In the genomic region with DNA sequence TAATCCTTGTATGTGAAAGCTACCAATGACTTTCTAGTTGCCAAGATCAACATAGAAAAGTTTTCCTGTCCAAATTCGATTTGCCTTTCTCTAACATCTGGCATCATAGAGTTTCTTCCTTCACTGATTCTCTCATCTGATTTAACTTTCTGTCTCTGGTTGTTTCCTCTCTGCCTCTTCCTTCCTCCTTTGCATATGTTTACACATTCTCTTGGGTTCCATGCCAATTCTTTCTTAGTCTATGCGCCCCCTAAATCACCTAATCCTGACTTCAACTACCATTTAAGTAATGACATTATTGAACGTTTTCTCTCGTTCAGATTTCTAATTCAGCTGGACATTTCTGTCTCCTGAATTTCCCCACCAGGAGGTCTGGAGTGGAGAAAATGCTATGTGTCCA, we compare ENCODE assay signal across 3 cellular contexts.
TF ChIP-seq lines count a peak whose summit lies in the region.

No MANE protein-coding gene starts in this region.

TF ChIP-seq in SK-N-SH, 30 proteins besides CTCF, POLR2A, EP300 and RAD21 (continued from another document):
- TF ChIP-seq GATA2 (CRISPR knock-in tag; IDR thresholded peaks at IDR 0.05) (no peak), TCF12 (IDR thresholded peaks at IDR 0.05) (no peak), FOXM1 (IDR thresholded peaks at IDR 0.05; ENCODE audit: low read depth) (no peak)
- TF ChIP-seq, protein P1, sequence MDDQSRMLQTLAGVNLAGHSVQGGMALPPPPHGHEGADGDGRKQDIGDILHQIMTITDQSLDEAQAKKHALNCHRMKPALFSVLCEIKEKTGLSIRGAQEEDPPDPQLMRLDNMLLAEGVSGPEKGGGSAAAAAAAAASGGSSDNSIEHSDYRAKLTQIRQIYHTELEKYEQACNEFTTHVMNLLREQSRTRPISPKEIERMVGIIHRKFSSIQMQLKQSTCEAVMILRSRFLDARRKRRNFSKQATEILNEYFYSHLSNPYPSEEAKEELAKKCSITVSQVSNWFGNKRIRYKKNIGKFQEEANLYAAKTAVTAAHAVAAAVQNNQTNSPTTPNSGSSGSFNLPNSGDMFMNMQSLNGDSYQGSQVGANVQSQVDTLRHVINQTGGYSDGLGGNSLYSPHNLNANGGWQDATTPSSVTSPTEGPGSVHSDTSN (IDR thresholded peaks at IDR 0.05): no peak

TF ChIP-seq in SK-N-SH treated with all-trans-retinoic acid at 6 μM for 48 hours, 23 proteins besides CTCF, POLR2A, EP300 and RAD21:
- TF ChIP-seq, protein P2, sequence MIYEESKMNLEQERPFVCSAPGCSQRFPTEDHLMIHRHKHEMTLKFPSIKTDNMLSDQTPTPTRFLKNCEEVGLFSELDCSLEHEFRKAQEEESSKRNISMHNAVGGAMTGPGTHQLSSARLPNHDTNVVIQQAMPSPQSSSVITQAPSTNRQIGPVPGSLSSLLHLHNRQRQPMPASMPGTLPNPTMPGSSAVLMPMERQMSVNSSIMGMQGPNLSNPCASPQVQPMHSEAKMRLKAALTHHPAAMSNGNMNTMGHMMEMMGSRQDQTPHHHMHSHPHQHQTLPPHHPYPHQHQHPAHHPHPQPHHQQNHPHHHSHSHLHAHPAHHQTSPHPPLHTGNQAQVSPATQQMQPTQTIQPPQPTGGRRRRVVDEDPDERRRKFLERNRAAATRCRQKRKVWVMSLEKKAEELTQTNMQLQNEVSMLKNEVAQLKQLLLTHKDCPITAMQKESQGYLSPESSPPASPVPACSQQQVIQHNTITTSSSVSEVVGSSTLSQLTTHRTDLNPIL (CRISPR knock-in tag; IDR thresholded peaks at IDR 0.05; ENCODE audit: low read depth): no peak
- TF ChIP-seq ISL1 (CRISPR knock-in tag; IDR thresholded peaks at IDR 0.05): no peak
- no peak for TF ChIP-seq BACH2 (CRISPR knock-in tag; IDR thresholded peaks at IDR 0.05; ENCODE audit: borderline replicate concordance)
- TF ChIP-seq TCF4 (CRISPR knock-in tag; IDR thresholded peaks at IDR 0.05; ENCODE audit: borderline replicate concordance): no peak
- TF ChIP-seq ZFP30 (CRISPR knock-in tag; IDR thresholded peaks at IDR 0.05): no peak
- no peak for TF ChIP-seq TOX (CRISPR knock-in tag; IDR thresholded peaks at IDR 0.05; ENCODE audit: borderline replicate concordance)
- TF ChIP-seq ZNF70 (CRISPR knock-in tag; IDR thresholded peaks at IDR 0.05): no peak
- TF ChIP-seq, protein P3, sequence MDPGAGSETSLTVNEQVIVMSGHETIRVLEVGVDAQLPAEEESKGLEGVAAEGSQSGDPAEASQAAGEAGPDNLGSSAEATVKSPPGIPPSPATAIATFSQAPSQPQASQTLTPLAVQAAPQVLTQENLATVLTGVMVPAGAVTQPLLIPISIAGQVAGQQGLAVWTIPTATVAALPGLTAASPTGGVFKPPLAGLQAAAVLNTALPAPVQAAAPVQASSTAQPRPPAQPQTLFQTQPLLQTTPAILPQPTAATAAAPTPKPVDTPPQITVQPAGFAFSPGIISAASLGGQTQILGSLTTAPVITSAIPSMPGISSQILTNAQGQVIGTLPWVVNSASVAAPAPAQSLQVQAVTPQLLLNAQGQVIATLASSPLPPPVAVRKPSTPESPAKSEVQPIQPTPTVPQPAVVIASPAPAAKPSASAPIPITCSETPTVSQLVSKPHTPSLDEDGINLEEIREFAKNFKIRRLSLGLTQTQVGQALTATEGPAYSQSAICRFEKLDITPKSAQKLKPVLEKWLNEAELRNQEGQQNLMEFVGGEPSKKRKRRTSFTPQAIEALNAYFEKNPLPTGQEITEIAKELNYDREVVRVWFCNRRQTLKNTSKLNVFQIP (CRISPR knock-in tag; IDR thresholded peaks at IDR 0.05; ENCODE audit: borderline replicate concordance, low read depth): no peak
- no peak for TF ChIP-seq ZNF565 (CRISPR knock-in tag; conservative IDR thresholded peaks at IDR 0.05; ENCODE audit: low read depth)
- TF ChIP-seq ZNF8 (CRISPR knock-in tag; IDR thresholded peaks at IDR 0.05): no peak
- TF ChIP-seq OSR1 (CRISPR knock-in tag; IDR thresholded peaks at IDR 0.05): no peak
- TF ChIP-seq, protein P4, sequence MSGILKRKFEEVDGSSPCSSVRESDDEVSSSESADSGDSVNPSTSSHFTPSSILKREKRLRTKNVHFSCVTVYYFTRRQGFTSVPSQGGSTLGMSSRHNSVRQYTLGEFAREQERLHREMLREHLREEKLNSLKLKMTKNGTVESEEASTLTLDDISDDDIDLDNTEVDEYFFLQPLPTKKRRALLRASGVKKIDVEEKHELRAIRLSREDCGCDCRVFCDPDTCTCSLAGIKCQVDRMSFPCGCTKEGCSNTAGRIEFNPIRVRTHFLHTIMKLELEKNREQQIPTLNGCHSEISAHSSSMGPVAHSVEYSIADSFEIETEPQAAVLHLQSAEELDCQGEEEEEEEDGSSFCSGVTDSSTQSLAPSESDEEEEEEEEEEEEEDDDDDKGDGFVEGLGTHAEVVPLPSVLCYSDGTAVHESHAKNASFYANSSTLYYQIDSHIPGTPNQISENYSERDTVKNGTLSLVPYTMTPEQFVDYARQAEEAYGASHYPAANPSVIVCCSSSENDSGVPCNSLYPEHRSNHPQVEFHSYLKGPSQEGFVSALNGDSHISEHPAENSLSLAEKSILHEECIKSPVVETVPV (CRISPR knock-in tag; IDR thresholded peaks at IDR 0.05): no peak
- TF ChIP-seq CSDC2 (CRISPR knock-in tag; IDR thresholded peaks at IDR 0.05): no peak

TF ChIP-seq in H1, 55 proteins besides CTCF, POLR2A, EP300 and RAD21 (continued from another document):
- TF ChIP-seq, protein P5, sequence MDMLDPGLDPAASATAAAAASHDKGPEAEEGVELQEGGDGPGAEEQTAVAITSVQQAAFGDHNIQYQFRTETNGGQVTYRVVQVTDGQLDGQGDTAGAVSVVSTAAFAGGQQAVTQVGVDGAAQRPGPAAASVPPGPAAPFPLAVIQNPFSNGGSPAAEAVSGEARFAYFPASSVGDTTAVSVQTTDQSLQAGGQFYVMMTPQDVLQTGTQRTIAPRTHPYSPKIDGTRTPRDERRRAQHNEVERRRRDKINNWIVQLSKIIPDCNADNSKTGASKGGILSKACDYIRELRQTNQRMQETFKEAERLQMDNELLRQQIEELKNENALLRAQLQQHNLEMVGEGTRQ (IDR thresholded peaks at IDR 0.05; ENCODE audit: low read length): no peak
- no peak for TF ChIP-seq BRCA1 (IDR thresholded peaks at IDR 0.05; ENCODE audit: low read depth, low read length)
- no peak for TF ChIP-seq TAF1 (IDR thresholded peaks at IDR 0.05; ENCODE audit: low read depth, low read length)
- no peak for TF ChIP-seq GABPA (IDR thresholded peaks at IDR 0.05; ENCODE audit: borderline replicate concordance, insufficient read depth, low read length)
- no peak for TF ChIP-seq MAFK (IDR thresholded peaks at IDR 0.05; ENCODE audit: low read depth, low read length)
- no peak for TF ChIP-seq HDAC2 (IDR thresholded peaks at IDR 0.05; ENCODE audit: borderline replicate concordance in 1 of 2, low read depth in 2 of 2, low read length in 2 of 2)
- TF ChIP-seq SP2 (IDR thresholded peaks at IDR 0.05; ENCODE audit: low read length): no peak
- no peak for TF ChIP-seq ZNF274 (IDR thresholded peaks at IDR 0.05; ENCODE audit: borderline replicate concordance, extremely low read depth, low read length)
TF ChIP-seq in H1: peak in this region for 0.
